Comparison of ENCODE assay signal across 24 cellular contexts in genomic region chr10:11402392-11402791, GRCh38.
DNase-seq lines count a peak whose midpoint lies in the region; ATAC-seq and TF ChIP-seq lines count a peak whose summit lies in the region.
"Had no signal": no experiment of that assay in that cellular context is flagged by ENCODE, and none has a peak within 500 bp of the region (broad histone marks: within the 10 kb centered on the region; RNA-seq: fewer than 3 reads in every experiment).

No MANE protein-coding gene starts in this region.

- no peaks in the 10 kb centered on the region for H3K27me3 Mint-ChIP-seq in activated naive CD4-positive, alpha-beta T cell treated with anti-CD3 and anti-CD28 coated beads for 36 hours (ENCODE audit: low read depth)
- H3K27me3 Mint-ChIP-seq in T-helper 17 cell: no peaks in the 10 kb centered on the region

- H3K4me3 Mint-ChIP-seq in activated naive CD4-positive, alpha-beta T cell treated with anti-CD3 and anti-CD28 coated beads for 36 hours: no peak overlapping the region
- H3K4me3 Mint-ChIP-seq in T-helper 17 cell: peak overlapping the region; percentile 80

- H3K4me1 ChIP-seq in suprapubic skin: peaks cover 3% of the 10 kb centered on the region
- H3K4me1 ChIP-seq: HAP-1, left lung, psoas muscle, testis, vagina had no signal

- intact Hi-C loops in activated naive CD4-positive, alpha-beta T cell treated with anti-CD3 and anti-CD28 coated beads for 36 hours (cut with micrococcal nuclease): loop anchor here (5.0 kb wide), 2 partner anchors 80 to 165 kb away; no protein-coding TSS in a partner anchor

- no peak for TF ChIP-seq EP300 in suprapubic skin (IDR thresholded peaks at IDR 0.05)

- H3K27me3 ChIP-seq in suprapubic skin: no peaks in the 10 kb centered on the region
- H3K27me3 ChIP-seq: left lung, testis, vagina had no signal

- no peak for TF ChIP-seq POLR2A in suprapubic skin (IDR thresholded peaks at IDR 0.05)

- H3K27ac ChIP-seq in coronary artery (no peak overlapping the region), suprapubic skin (no peak overlapping the region)
- H3K27ac ChIP-seq: dorsolateral prefrontal cortex, epithelial cell of prostate, left lung, psoas muscle, testis, vagina, VCaP had no signal

- no peak overlapping the region for H3K4me3 ChIP-seq in coronary artery
- no peak overlapping the region for H3K4me3 ChIP-seq in suprapubic skin
- H3K4me3 ChIP-seq: dorsolateral prefrontal cortex, GM12878, HAP-1, left lung, psoas muscle, testis, vagina had no signal

- H3K9me3 ChIP-seq in T-helper 17 cell (ENCODE audit: control insufficient read depth, low read length, poor library complexity, severe bottlenecking): no peaks in the 10 kb centered on the region
- H3K9me3 ChIP-seq in suprapubic skin: no peaks in the 10 kb centered on the region
- H3K9me3 ChIP-seq: HAP-1, left lung, psoas muscle, testis, vagina had no signal

- H3K27ac Mint-ChIP-seq in activated naive CD4-positive, alpha-beta T cell treated with anti-CD3 and anti-CD28 coated beads for 36 hours: peak overlapping the region; percentile 33
- peak overlapping the region in 1 of 2 donors; percentile 88 for H3K27ac Mint-ChIP-seq in activated naive CD4-positive, alpha-beta T cell treated with anti-CD3 and anti-CD28 coated beads, Interleukin-2, amount 50 U/mL, for 72 hours
- peak overlapping the region; percentile 88 for H3K27ac Mint-ChIP-seq in T-helper 17 cell

- peaks cover 44% of the 10 kb centered on the region for H3K4me1 Mint-ChIP-seq in activated naive CD4-positive, alpha-beta T cell treated with anti-CD3 and anti-CD28 coated beads for 36 hours (ENCODE audit: low read depth)
- H3K4me1 Mint-ChIP-seq in T-helper 17 cell: peaks cover 53% of the 10 kb centered on the region

- no peak for DNase-seq in activated naive CD4-positive, alpha-beta T cell treated with anti-CD3 and anti-CD28 coated beads for 36 hours
- DNase-seq in activated naive CD4-positive, alpha-beta T cell treated with anti-CD3 and anti-CD28 coated beads, Interleukin-2, amount 50 U/mL, for 72 hours (ENCODE audit: low spot score in 2 of 2): no peak
- no peak for DNase-seq in T-helper 17 cell
- peak; percentile 11 for DNase-seq in coronary artery (ENCODE audit: low spot score)
- peak; percentile 5 to 28 for DNase-seq in suprapubic skin (ENCODE audit: low spot score in 2 of 2)
- DNase-seq in activated gamma-delta T cell (lab: John Stamatoyannopoulos, UW): no peak
- DNase-seq in NOMO-1 treated with DMSO at 0.1 percent for 48 hours (lab: John Stamatoyannopoulos, UW; ENCODE audit: unreplicated experiment): no peak
- no peak for DNase-seq in germinal center (ENCODE audit: low spot score)
- DNase-seq: anterior cingulate cortex; DMS79; dorsolateral prefrontal cortex; left lung; MM.1S; NCI-H1436; NCI-H524; NK-92 treated with Interleukin-12 subunit alpha and Interleukin-12 subunit beta, amount 100 ng/mL, for 24 hours; psoas muscle; testis had no signal

- peaks cover 2% of the 10 kb centered on the region for H3K36me3 Mint-ChIP-seq in activated naive CD4-positive, alpha-beta T cell treated with anti-CD3 and anti-CD28 coated beads for 36 hours (ENCODE audit: low read depth)
- H3K36me3 Mint-ChIP-seq in activated naive CD4-positive, alpha-beta T cell treated with anti-CD3 and anti-CD28 coated beads, Interleukin-2, amount 50 U/mL, for 72 hours: peaks cover 0 to 23% of the 10 kb centered on the region in 2 donors
- H3K36me3 Mint-ChIP-seq in T-helper 17 cell (ENCODE audit: low read depth): no peaks in the 10 kb centered on the region

- no peak for ATAC-seq in activated naive CD4-positive, alpha-beta T cell treated with anti-CD3 and anti-CD28 coated beads, Interleukin-2, amount 50 U/mL, for 72 hours
- no peak for ATAC-seq in T-helper 17 cell
- ATAC-seq: GM12878, left lung, Panc1, psoas muscle had no signal

- no peak for TF ChIP-seq CTCF in coronary artery (IDR thresholded peaks at IDR 0.05)
- TF ChIP-seq CTCF in suprapubic skin (IDR thresholded peaks at IDR 0.05): no peak

- H3K9me3 Mint-ChIP-seq in activated naive CD4-positive, alpha-beta T cell treated with anti-CD3 and anti-CD28 coated beads for 36 hours: peaks cover 8% of the 10 kb centered on the region
- peaks cover 7% of the 10 kb centered on the region in 2 donors for H3K9me3 Mint-ChIP-seq in activated naive CD4-positive, alpha-beta T cell treated with anti-CD3 and anti-CD28 coated beads, Interleukin-2, amount 50 U/mL, for 72 hours

- WGBS in suprapubic skin: 95% methylated on average over 2 of the region's 2 CpGs

- CTCF ChIA-PET in activated naive CD4-positive, alpha-beta T cell treated with anti-CD3 and anti-CD28 coated beads for 36 hours (lab: Charles Lee): interaction anchor here (0.6 kb wide), 1 partner anchor 19 kb away, joined by 3 read pairs; no protein-coding TSS in a partner anchor

- H3K36me3 ChIP-seq in suprapubic skin: no peaks in the 10 kb centered on the region
- H3K36me3 ChIP-seq: HAP-1, left lung, vagina had no signal

Comparison
In these comparisons a context has a peak if more than half of its experiments do, and no peak if none do; other contexts are left out.
1. DNase-seq: peak in coronary artery (single experiment) and suprapubic skin (2 of 2); none in activated naive CD4-positive, alpha-beta T cell treated with anti-CD3 and anti-CD28 coated beads for 36 hours (single experiment), activated naive CD4-positive, alpha-beta T cell treated with anti-CD3 and anti-CD28 coated beads, Interleukin-2, amount 50 U/mL, for 72 hours (0 of 2), T-helper 17 cell (0 of 3), activated gamma-delta T cell (single experiment), NOMO-1 treated with DMSO at 0.1 percent for 48 hours (single experiment) and germinal center (single experiment).